3 cellular contexts compared by ENCODE assay signal in the genomic region with DNA sequence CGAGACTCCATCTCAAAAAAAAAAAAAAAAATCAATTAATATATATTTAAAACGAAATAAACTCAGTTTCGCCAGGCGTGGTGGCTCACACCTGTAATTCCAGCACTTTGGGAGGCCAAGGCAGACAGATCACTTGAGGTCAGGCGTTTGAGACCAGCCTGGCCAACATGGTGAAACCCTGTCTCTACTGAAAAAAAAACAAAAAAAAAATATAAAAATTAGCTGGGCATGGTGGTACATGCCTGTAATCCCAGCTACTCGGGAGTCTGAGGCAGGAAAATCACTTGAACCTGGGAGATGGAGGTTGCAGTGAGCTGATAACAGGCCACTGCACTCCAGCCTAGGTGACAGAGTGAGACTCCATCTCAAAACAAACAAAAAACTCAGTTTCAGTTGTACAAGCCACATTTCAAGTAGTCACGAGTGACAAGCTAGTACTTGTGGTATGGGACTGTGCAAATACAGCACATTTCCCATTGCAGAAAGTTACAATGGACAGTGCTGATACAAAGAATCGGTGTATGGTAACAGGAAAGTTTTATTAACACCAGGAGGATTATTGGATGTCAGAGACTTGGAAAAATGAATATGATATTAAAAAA. TPM values are rescaled to one million over a fixed set of nuclear protein-coding genes. Genes with fewer than 3 reads are reported as not detected.
"Had no signal": no experiment of that assay in that cellular context is flagged by ENCODE, and none has a peak within 500 bp of the region (broad histone marks: within the 10 kb centered on the region; RNA-seq: fewer than 3 reads in every experiment).

No MANE protein-coding gene starts in this region.

RNA-seq across cellular contexts. Expression of a gene that starts 50.5 kb away (rescaled TPM):
- total RNA-seq: activated CD4-positive, alpha-beta memory T cell treated with anti-CD3 and anti-CD28 coated beads, Interleukin-2, amount 10 ng/mL, durations not matched to agents 7 days and 5 days; activated CD8-positive, alpha-beta memory T cell treated with anti-CD3 and anti-CD28 coated beads, Interleukin-2, amount 10 ng/mL, durations not matched to agents 7 days and 5 days; MCF 10A had no signal
